Comparison of ENCODE assay signal across 12 cellular contexts in genomic region chr1:234579967-234580366, GRCh38. TPM values are rescaled to one million over a fixed set of nuclear protein-coding genes. Genes with fewer than 3 reads are reported as not detected.
A peak's percentile ranks its signal among the peaks of the same experiment; 100 is the strongest.
DNase-seq lines count a peak whose midpoint lies in the region; ATAC-seq and TF ChIP-seq lines count a peak whose summit lies in the region.
"Had no signal": no experiment of that assay in that cellular context is flagged by ENCODE, and none has a peak within 500 bp of the region (broad histone marks: within the 10 kb centered on the region; RNA-seq: fewer than 3 reads in every experiment).

No MANE protein-coding gene starts in this region.

- H3K27me3 ChIP-seq in BE2C = no peaks in the 10 kb centered on the region
- H3K27me3 ChIP-seq in RWPE2 (ENCODE audit: insufficient read depth, poor library complexity, severe bottlenecking) = no peaks in the 10 kb centered on the region
- H3K27me3 ChIP-seq: spleen, suprapubic skin had no signal

- H3K36me3 ChIP-seq in BE2C = no peaks in the 10 kb centered on the region
- H3K36me3 ChIP-seq in RWPE2 (ENCODE audit: low read depth) = no peaks in the 10 kb centered on the region
- H3K36me3 ChIP-seq: spleen, suprapubic skin had no signal

- H3K27ac Mint-ChIP-seq in T-helper 2 cell treated with Interferon-gamma antibody and Interleukin-4, amounts not matched to agents 5 μg/mL and 100 μg/mL, for 36 hours = no peak overlapping the region
- H3K27ac Mint-ChIP-seq: WTC11 had no signal

- H3K27ac ChIP-seq in RWPE2 (ENCODE audit: poor library complexity, severe bottlenecking) = no peak overlapping the region
- H3K27ac ChIP-seq in substantia nigra (ENCODE audit: low read depth, low read length, poor library complexity, severe bottlenecking) = no peak overlapping the region
- H3K27ac ChIP-seq: spleen, suprapubic skin had no signal

- no peaks in the 10 kb centered on the region for H3K9me3 Mint-ChIP-seq in T-helper 2 cell treated with Interferon-gamma antibody and Interleukin-4, amounts not matched to agents 5 μg/mL and 100 μg/mL, for 36 hours
- H3K9me3 Mint-ChIP-seq: WTC11 had no signal

- peaks cover 20% of the 10 kb centered on the region for H3K4me1 Mint-ChIP-seq in T-helper 2 cell treated with Interferon-gamma antibody and Interleukin-4, amounts not matched to agents 5 μg/mL and 100 μg/mL, for 36 hours (ENCODE audit: low read depth)
- H3K4me1 Mint-ChIP-seq: WTC11 had no signal

- H3K4me3 ChIP-seq in BE2C (ENCODE audit: low read depth, low read length) = no peak overlapping the region
- no peak overlapping the region for H3K4me3 ChIP-seq in RWPE2 (ENCODE audit: severe bottlenecking)
- H3K4me3 ChIP-seq: spleen, suprapubic skin had no signal

- H3K9me3 ChIP-seq in BE2C = no peaks in the 10 kb centered on the region
- H3K9me3 ChIP-seq in RWPE2 (ENCODE audit: severe bottlenecking) = no peaks in the 10 kb centered on the region
- H3K9me3 ChIP-seq: spleen, suprapubic skin had no signal

- H3K4me1 ChIP-seq in BE2C = peaks cover 9% of the 10 kb centered on the region
- H3K4me1 ChIP-seq in RWPE2 (ENCODE audit: insufficient read depth, poor library complexity, severe bottlenecking) = no peaks in the 10 kb centered on the region

- H3K4me3 Mint-ChIP-seq in T-helper 2 cell treated with Interferon-gamma antibody and Interleukin-4, amounts not matched to agents 5 μg/mL and 100 μg/mL, for 36 hours = no peak overlapping the region
- H3K4me3 Mint-ChIP-seq: WTC11 had no signal

- no peak for DNase-seq in BE2C
- DNase-seq in RWPE2 (ENCODE audit: low spot score) = no peak
- peak; percentile 56 for DNase-seq in germinal center (ENCODE audit: low spot score)
- DNase-seq in medulla oblongata (ENCODE audit: extremely low spot score) = no peak
- DNase-seq in T-helper 2 cell treated with Interferon-gamma antibody and Interleukin-4, amounts not matched to agents 5 μg/mL and 100 μg/mL, for 36 hours (ENCODE audit: low spot score) = no peak
- DNase-seq in substantia nigra (lab: John Stamatoyannopoulos, UW) = no peak
- no peak for DNase-seq in activated naive CD4-positive, alpha-beta T cell treated with anti-CD3 and anti-CD28 coated beads, Interleukin-2, amount 50 U/mL, for 16 hours
- DNase-seq: NCI-H1105 treated with DMSO at 0.1 percent for 48 hours, spleen had no signal

- TF ChIP-seq CTCF in BE2C (IDR thresholded peaks at IDR 0.05; ENCODE audit: low read depth, low read length) (peak; percentile 49), RWPE2 (IDR thresholded peaks at IDR 0.05; ENCODE audit: poor library complexity, severe bottlenecking) (peak; percentile 8)

- H3K27me3 Mint-ChIP-seq in T-helper 2 cell treated with Interferon-gamma antibody and Interleukin-4, amounts not matched to agents 5 μg/mL and 100 μg/mL, for 36 hours (ENCODE audit: low read depth) = no peaks in the 10 kb centered on the region

- peak; percentile 58 for ATAC-seq in GM21526 (IDR thresholded peaks at IDR 0.05; ENCODE audit: low FRiP score, unreplicated experiment)
- ATAC-seq in RWPE2 (ENCODE audit: low read depth) = no peak
- ATAC-seq: WTC11 had no signal

- no peaks in the 10 kb centered on the region for H3K36me3 Mint-ChIP-seq in T-helper 2 cell treated with Interferon-gamma antibody and Interleukin-4, amounts not matched to agents 5 μg/mL and 100 μg/mL, for 36 hours (ENCODE audit: low read depth)
- H3K36me3 Mint-ChIP-seq: WTC11 had no signal

RNA-seq across cellular contexts. Expression of gene IRF2BP2, which starts 30.0 kb away (rescaled TPM):
- polyA plus RNA-seq in BE2C (2012; ENCODE audit: insufficient read depth, insufficient read length, low read depth) = 199 TPM
